In the genomic region with DNA sequence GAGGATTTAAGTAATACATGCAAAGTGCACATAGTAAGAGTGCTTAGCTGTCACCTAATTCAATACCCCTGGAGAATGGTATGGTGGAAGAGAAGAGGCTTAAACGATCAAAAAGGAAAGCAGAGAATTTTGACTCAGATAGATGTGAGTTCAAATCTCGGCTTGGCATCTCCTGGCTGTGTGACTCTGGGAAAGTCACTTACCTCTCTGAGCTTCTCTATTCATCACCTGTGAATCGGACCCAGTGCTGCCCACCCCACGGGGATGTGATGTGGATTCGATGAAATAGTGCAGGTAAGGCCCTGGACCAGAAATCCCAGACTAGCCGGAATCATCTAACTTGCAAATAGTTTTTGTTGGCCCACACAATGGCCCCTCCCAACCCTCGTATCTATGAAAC, we compare ENCODE assay signal across 14 cellular contexts.
"Had no signal": no experiment of that assay in that cellular context is flagged by ENCODE, and none has a peak within 500 bp of the region (broad histone marks: within the 10 kb centered on the region; RNA-seq: fewer than 3 reads in every experiment).

No MANE protein-coding gene starts in this region.

- H3K36me3 ChIP-seq: sigmoid colon, spleen, suprapubic skin had no signal

- H3K27ac ChIP-seq: foreskin keratinocyte, suprapubic skin had no signal

- H3K9me3 ChIP-seq: sigmoid colon, spleen, suprapubic skin had no signal

- DNase-seq: activated CD4-positive, alpha-beta T cell treated with anti-CD3 and anti-CD28 coated beads, Interleukin-2, amount 50 U/mL, for 4 hours; anterior cingulate cortex; cerebellar nuclear complex; effector CD8-positive, alpha-beta T cell; foreskin keratinocyte; kidney glomerular epithelial cell; mesendoderm; sigmoid colon; spleen; T-helper 9 cell; trophoblast cell had no signal

- H3K9me3 Mint-ChIP-seq: stimulated activated naive CD8-positive, alpha-beta T cell treated with anti-CD3 and anti-CD28 coated beads, Interleukin-15, Interleukin-2, amounts not matched to agents 100 ng/mL and 50 ng/mL, for 24 hours had no signal

- H3K27me3 ChIP-seq: foreskin keratinocyte, sigmoid colon, spleen, suprapubic skin had no signal

- ATAC-seq: activated CD4-positive, CD25-positive, alpha-beta regulatory T cell treated with anti-CD3 and anti-CD28 coated beads, Interleukin-2, amount 50 U/mL, for 24 hours; foreskin keratinocyte had no signal

- H3K4me3 ChIP-seq: sigmoid colon, suprapubic skin had no signal
